10 cellular contexts compared by ENCODE assay signal in the genomic region with DNA sequence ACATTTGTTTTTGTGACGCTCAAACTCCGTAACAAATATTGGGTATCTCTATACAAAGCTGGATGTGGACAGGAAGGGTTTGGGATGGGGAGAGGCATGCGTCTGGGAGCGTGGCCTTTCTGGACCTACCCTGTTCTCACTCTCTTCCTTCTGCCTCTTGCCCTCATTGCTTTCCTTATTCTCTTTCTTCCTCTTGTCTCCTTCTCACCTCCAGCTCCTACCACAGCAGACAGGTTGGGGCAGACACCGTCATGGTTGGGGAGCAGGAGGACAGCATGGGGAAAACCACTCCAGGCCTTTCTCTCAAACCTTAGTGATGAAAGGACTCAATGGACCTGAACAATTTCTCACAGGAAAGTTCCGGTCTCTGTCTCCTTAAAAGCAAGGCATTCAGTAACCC.
A peak's percentile ranks its signal among the peaks of the same experiment; 100 is the strongest.
DNase-seq lines count a peak whose midpoint lies in the region; ATAC-seq and TF ChIP-seq lines count a peak whose summit lies in the region.
"Had no signal": no experiment of that assay in that cellular context is flagged by ENCODE, and none has a peak within 500 bp of the region (broad histone marks: within the 10 kb centered on the region; RNA-seq: fewer than 3 reads in every experiment).

No MANE protein-coding gene starts in this region.

- peaks cover 20 to 37% (median 26%) of the 10 kb centered on the region in 4 donors for H3K4me1 ChIP-seq in upper lobe of left lung

- ATAC-seq in naive B cell (ENCODE audit: low read depth in 2 of 2), result no peak
- ATAC-seq in upper lobe of left lung (ENCODE audit: low FRiP score in 2 of 2), result no peak
- no peak for ATAC-seq in GM21529 (IDR thresholded peaks at IDR 0.05; ENCODE audit: unreplicated experiment)
- ATAC-seq: PC-3 had no signal

- no peaks in the 10 kb centered on the region for H3K36me3 ChIP-seq in upper lobe of left lung

- no peak for TF ChIP-seq CTCF in upper lobe of left lung (IDR thresholded peaks at IDR 0.05)

- H3K27ac Mint-ChIP-seq in activated naive CD4-positive, alpha-beta T cell treated with anti-CD3 and anti-CD28 coated beads for 36 hours, result peak overlapping the region; percentile 70
- H3K27ac Mint-ChIP-seq in dendritic cell treated with granulocyte-macrophage colony-stimulating factor and Interleukin-4, amounts not matched to agents 40 ng/mL and 50 ng/mL, for 4 days, result peak overlapping the region; percentile 56
- H3K27ac Mint-ChIP-seq in naive B cell, result peak overlapping the region; percentile 96 to 99 (median 98)

- peaks cover 81% of the 10 kb centered on the region for H3K4me1 Mint-ChIP-seq in activated naive CD4-positive, alpha-beta T cell treated with anti-CD3 and anti-CD28 coated beads for 36 hours (ENCODE audit: low read depth)
- peaks cover 60% of the 10 kb centered on the region for H3K4me1 Mint-ChIP-seq in dendritic cell treated with granulocyte-macrophage colony-stimulating factor and Interleukin-4, amounts not matched to agents 40 ng/mL and 50 ng/mL, for 4 days (ENCODE audit: low read depth)
- H3K4me1 Mint-ChIP-seq in naive B cell, result peaks cover 71 to 90% (median 85%) of the 10 kb centered on the region in 3 donors

- H3K4me3 ChIP-seq in upper lobe of left lung, result no peak overlapping the region

- DNase-seq in activated naive CD4-positive, alpha-beta T cell treated with anti-CD3 and anti-CD28 coated beads for 36 hours, result no peak
- no peak for DNase-seq in activated naive CD4-positive, alpha-beta T cell treated with anti-CD3 and anti-CD28 coated beads, Interleukin-2, amount 50 U/mL, for 16 hours
- DNase-seq in naive B cell (no peak), upper lobe of left lung (no peak), GF-D8 (lab: John Stamatoyannopoulos, UW) (no peak), NCI-H187 (lab: John Stamatoyannopoulos, UW) (no peak)
- DNase-seq: NCI-H1092 treated with DMSO at 0.1 percent for 48 hours, PC-3 had no signal

- TF ChIP-seq EP300 in upper lobe of left lung (IDR thresholded peaks at IDR 0.05), result no peak

- no peaks in the 10 kb centered on the region for H3K27me3 Mint-ChIP-seq in activated naive CD4-positive, alpha-beta T cell treated with anti-CD3 and anti-CD28 coated beads for 36 hours (ENCODE audit: low read depth)
- H3K27me3 Mint-ChIP-seq in dendritic cell treated with granulocyte-macrophage colony-stimulating factor and Interleukin-4, amounts not matched to agents 40 ng/mL and 50 ng/mL, for 4 days, result no peaks in the 10 kb centered on the region
- no peaks in the 10 kb centered on the region for H3K27me3 Mint-ChIP-seq in naive B cell

- no peaks in the 10 kb centered on the region for H3K9me3 Mint-ChIP-seq in activated naive CD4-positive, alpha-beta T cell treated with anti-CD3 and anti-CD28 coated beads for 36 hours
- H3K9me3 Mint-ChIP-seq in dendritic cell treated with granulocyte-macrophage colony-stimulating factor and Interleukin-4, amounts not matched to agents 40 ng/mL and 50 ng/mL, for 4 days, result no peaks in the 10 kb centered on the region
- peaks cover 0 to 1% (median 0%) of the 10 kb centered on the region in 7 donors for H3K9me3 Mint-ChIP-seq in naive B cell

- TF ChIP-seq POLR2A in upper lobe of left lung (IDR thresholded peaks at IDR 0.05), result no peak

- H3K36me3 Mint-ChIP-seq in activated naive CD4-positive, alpha-beta T cell treated with anti-CD3 and anti-CD28 coated beads for 36 hours (ENCODE audit: low read depth), result no peaks in the 10 kb centered on the region
- no peaks in the 10 kb centered on the region for H3K36me3 Mint-ChIP-seq in dendritic cell treated with granulocyte-macrophage colony-stimulating factor and Interleukin-4, amounts not matched to agents 40 ng/mL and 50 ng/mL, for 4 days (ENCODE audit: low read depth)
- H3K36me3 Mint-ChIP-seq in naive B cell, result no peaks in the 10 kb centered on the region

- H3K9me3 ChIP-seq in upper lobe of left lung, result no peaks in the 10 kb centered on the region

- H3K4me3 Mint-ChIP-seq in activated naive CD4-positive, alpha-beta T cell treated with anti-CD3 and anti-CD28 coated beads for 36 hours, result no peak overlapping the region
- H3K4me3 Mint-ChIP-seq in dendritic cell treated with granulocyte-macrophage colony-stimulating factor and Interleukin-4, amounts not matched to agents 40 ng/mL and 50 ng/mL, for 4 days, result no peak overlapping the region
- H3K4me3 Mint-ChIP-seq in naive B cell, result peak overlapping the region in 7 of 8 donors; percentile 16 to 94 (median 67)

- intact Hi-C loops in activated naive CD4-positive, alpha-beta T cell treated with anti-CD3 and anti-CD28 coated beads for 36 hours (cut with micrococcal nuclease), result loop anchor here (5.0 to 10.0 kb wide), 2 partner anchors 402 to 690 kb away; partner anchors contain the start of gene ACTN1
- intact Hi-C loops in dendritic cell treated with granulocyte-macrophage colony-stimulating factor and Interleukin-4, amounts not matched to agents 40 ng/mL and 50 ng/mL, for 4 days (cut with micrococcal nuclease), result no loop called here

- WGBS in upper lobe of left lung, 2 donors, result 88 to 93% methylated on average over 6 of the region's 6 CpGs

- no peaks in the 10 kb centered on the region for H3K27me3 ChIP-seq in upper lobe of left lung

- CTCF ChIA-PET in activated naive CD4-positive, alpha-beta T cell treated with anti-CD3 and anti-CD28 coated beads for 36 hours (lab: Charles Lee), result interaction anchor here (0.9 to 1.3 kb wide), 3 partner anchors 32 to 505 kb away, joined by 3 read pairs; no protein-coding TSS in a partner anchor

- H3K27ac ChIP-seq in upper lobe of left lung, result peak overlapping the region; percentile 16 to 68 (median 62)

Comparison
In these comparisons a context has a peak if more than half of its experiments do, and no peak if none do; other contexts are left out.
1. H3K4me3 Mint-ChIP-seq: peak in naive B cell (7 of 8); none in activated naive CD4-positive, alpha-beta T cell treated with anti-CD3 and anti-CD28 coated beads for 36 hours (single experiment) and dendritic cell treated with granulocyte-macrophage colony-stimulating factor and Interleukin-4, amounts not matched to agents 40 ng/mL and 50 ng/mL, for 4 days (single experiment).
2. Peak in every context shown above with its lines, with median percentiles within 50 percentile points of each other: H3K27ac Mint-ChIP-seq.